In genomic region chr1:58699011-58699762, GRCh38 we compare ENCODE assay signal across 8 cellular contexts.
A peak's percentile ranks its signal among the peaks of the same experiment; 100 is the strongest.
DNase-seq lines count a peak whose midpoint lies in the region; ATAC-seq and TF ChIP-seq lines count a peak whose summit lies in the region.

No MANE protein-coding gene starts in this region.

- H3K4me3 ChIP-seq in adipocyte (ENCODE audit: low read length) (peak overlapping the region; percentile 95), iPS-18c (ENCODE audit: insufficient read depth, low read depth, low read length) (peak overlapping the region; percentile 98)

- H3K4me1 ChIP-seq in adipocyte (ENCODE audit: control insufficient read depth, insufficient read depth, low read length) = peaks cover 13% of the 10 kb centered on the region

- ATAC-seq in GM18868 (IDR thresholded peaks at IDR 0.05; ENCODE audit: unreplicated experiment) (peak; percentile 2), HG03442 (IDR thresholded peaks at IDR 0.05; ENCODE audit: unreplicated experiment) (peak; percentile 13)
- ATAC-seq in stimulated activated memory B cell treated with anti-CD40 and anti-IgM and Interleukin-4, amounts not matched to agents 10 μg/mL and 1 μg/mL and 100 μg/mL, for 72 hours = no peak

- peak overlapping the region; percentile 97 for H3K9ac ChIP-seq in adipocyte (ENCODE audit: low read length)

- H3K36me3 Mint-ChIP-seq in stimulated activated memory B cell treated with anti-CD40 and anti-IgM and Interleukin-4, amounts not matched to agents 10 μg/mL and 1 μg/mL and 100 μg/mL, for 72 hours = peaks cover 4% of the 10 kb centered on the region

- H3K4me3 Mint-ChIP-seq in stimulated activated memory B cell treated with anti-CD40 and anti-IgM and Interleukin-4, amounts not matched to agents 10 μg/mL and 1 μg/mL and 100 μg/mL, for 72 hours = peak overlapping the region; percentile 95

- TF ChIP-seq CTCF in GM13976 (IDR thresholded peaks at IDR 0.05; ENCODE audit: borderline replicate concordance, control extremely low read depth, extremely low read depth, insufficient read depth, missing control alignments) = no peak

- H3K9me3 ChIP-seq in adipocyte (ENCODE audit: control insufficient read depth, low read length) (no peaks in the 10 kb centered on the region), iPS-18c (ENCODE audit: control insufficient read depth, insufficient read depth, low read length) (no peaks in the 10 kb centered on the region)

- no peaks in the 10 kb centered on the region for H3K9me3 Mint-ChIP-seq in stimulated activated memory B cell treated with anti-CD40 and anti-IgM and Interleukin-4, amounts not matched to agents 10 μg/mL and 1 μg/mL and 100 μg/mL, for 72 hours

- no peaks in the 10 kb centered on the region for H3K27me3 Mint-ChIP-seq in stimulated activated memory B cell treated with anti-CD40 and anti-IgM and Interleukin-4, amounts not matched to agents 10 μg/mL and 1 μg/mL and 100 μg/mL, for 72 hours

- peak overlapping the region; percentile 99 for H3K27ac Mint-ChIP-seq in stimulated activated memory B cell treated with anti-CD40 and anti-IgM and Interleukin-4, amounts not matched to agents 10 μg/mL and 1 μg/mL and 100 μg/mL, for 72 hours

- DNase-seq in ACHN (peak; percentile 20), adipocyte (ENCODE audit: low read depth) (no peak), GM13976 (ENCODE audit: low spot score) (no peak), ecto neural progenitor cell (ENCODE audit: low spot score) (no peak)

- peaks cover 11% of the 10 kb centered on the region for H3K36me3 ChIP-seq in adipocyte (ENCODE audit: control insufficient read depth, insufficient read depth, low read length, severe bottlenecking)

- H3K4me1 Mint-ChIP-seq in stimulated activated memory B cell treated with anti-CD40 and anti-IgM and Interleukin-4, amounts not matched to agents 10 μg/mL and 1 μg/mL and 100 μg/mL, for 72 hours = peaks cover 11% of the 10 kb centered on the region

- in situ Hi-C loops in ACHN (cut with HindIII; ENCODE audit: low pct_ligation_motif_present, low pct_unique_long_range_greater_than_20kb, low sequenced_read_pairs) = no loop called here
- in situ Hi-C loops in GM13976 (cut with MboI; ENCODE audit: low sequenced_read_pairs, unreplicated experiment) = no loop called here

- H3K27me3 ChIP-seq in adipocyte (replicated peaks; ENCODE audit: control insufficient read depth, insufficient read depth, low read length) = no peaks in the 10 kb centered on the region
